ENCODE assay signal across 19 cellular contexts in genomic region chr10:96560489-96560888, GRCh38. TPM values are rescaled to one million over a fixed set of nuclear protein-coding genes. Genes with fewer than 3 reads are reported as not detected.
A peak's percentile ranks its signal among the peaks of the same experiment; 100 is the strongest.
DNase-seq lines count a peak whose midpoint lies in the region; ATAC-seq and TF ChIP-seq lines count a peak whose summit lies in the region.
"Had no signal": no experiment of that assay in that cellular context is flagged by ENCODE, and none has a peak within 500 bp of the region (broad histone marks: within the 10 kb centered on the region; RNA-seq: fewer than 3 reads in every experiment).

No MANE protein-coding gene starts in this region.

- no peaks in the 10 kb centered on the region; the same call in 1 of the 2 replicates for H3K4me1 ChIP-seq in HEK293 (ENCODE audit: control insufficient read depth, insufficient read depth, low read length)
- H3K4me1 ChIP-seq in mesenchymal stem cell (ENCODE audit: control insufficient read depth, insufficient read depth, low read depth, low read length) = no peaks in the 10 kb centered on the region
- H3K4me1 ChIP-seq: BLaER1, Caco-2 had no signal

- H3K4me2 ChIP-seq in mesenchymal stem cell (ENCODE audit: low read length, poor library complexity, severe bottlenecking) = no peak overlapping the region
- H3K4me2 ChIP-seq: BLaER1, GM23338 had no signal

- H3K9me3 ChIP-seq in HEK293 (ENCODE audit: control insufficient read depth, insufficient read depth, low read depth, low read length) (no peaks in the 10 kb centered on the region), mesenchymal stem cell (ENCODE audit: control insufficient read depth, low read length) (no peaks in the 10 kb centered on the region)
- H3K9me3 ChIP-seq: BLaER1, Caco-2 had no signal

- H3K27me3 Mint-ChIP-seq in activated naive CD8-positive, alpha-beta T cell = no peaks in the 10 kb centered on the region
- no peaks in the 10 kb centered on the region for H3K27me3 Mint-ChIP-seq in activated naive CD8-positive, alpha-beta T cell treated with anti-CD3 and anti-CD28 coated beads for 36 hours
- H3K27me3 Mint-ChIP-seq: B cell; CD4-positive, CD25-positive, alpha-beta regulatory T cell had no signal

- peak overlapping the region; percentile 37 for H3K9ac ChIP-seq in mesenchymal stem cell (ENCODE audit: low read length)
- H3K9ac ChIP-seq: BLaER1 had no signal

- no peak overlapping the region for H2AFZ ChIP-seq in mesenchymal stem cell (ENCODE audit: low read depth, low read length)
- H2AFZ ChIP-seq: GM23338 had no signal

- H3K4ac ChIP-seq in mesenchymal stem cell (ENCODE audit: low read depth in 1 of 2, low read length in 2 of 2) = no peak overlapping the region

- H4K91ac ChIP-seq in mesenchymal stem cell (ENCODE audit: low read length) = no peak overlapping the region

- H3K27ac Mint-ChIP-seq in activated naive CD8-positive, alpha-beta T cell = peak overlapping the region; percentile 55
- no peak overlapping the region for H3K27ac Mint-ChIP-seq in activated naive CD8-positive, alpha-beta T cell treated with anti-CD3 and anti-CD28 coated beads for 36 hours
- H3K27ac Mint-ChIP-seq: B cell; CD8-positive, alpha-beta T cell; GM23338; H9 had no signal

- no peak overlapping the region for H4K8ac ChIP-seq in mesenchymal stem cell (ENCODE audit: low read length)

- no peaks in the 10 kb centered on the region for H3K9me3 Mint-ChIP-seq in activated naive CD8-positive, alpha-beta T cell (ENCODE audit: low read depth)
- H3K9me3 Mint-ChIP-seq in activated naive CD8-positive, alpha-beta T cell treated with anti-CD3 and anti-CD28 coated beads for 36 hours = no peaks in the 10 kb centered on the region
- H3K9me3 Mint-ChIP-seq: CD4-positive, CD25-positive, alpha-beta regulatory T cell; CD8-positive, alpha-beta T cell; GM23338; H9 had no signal

- H3K27ac ChIP-seq in HEK293 (ENCODE audit: extremely low read depth, low read depth, low read length) (no peak overlapping the region), mesenchymal stem cell (ENCODE audit: low read length, poor library complexity, severe bottlenecking) (no peak overlapping the region)
- H3K27ac ChIP-seq: BLaER1, C4-2B had no signal

- no peak for ATAC-seq in GM21526 (IDR thresholded peaks at IDR 0.05; ENCODE audit: low FRiP score, unreplicated experiment)
- ATAC-seq in HG03097 (IDR thresholded peaks at IDR 0.05; ENCODE audit: low FRiP score, unreplicated experiment) = no peak
- no peak for ATAC-seq in HG03460 (IDR thresholded peaks at IDR 0.05; ENCODE audit: unreplicated experiment)
- ATAC-seq: CD8-positive, alpha-beta T cell; GM23338; HCT116 had no signal

- CTCF ChIA-PET in HEK293 (lab: Yijun Ruan, JAX) = interaction anchor here (0.6 to 1.5 kb wide), 2 partner anchors 50 to 331 kb away, joined by 3 to 5 read pairs; no protein-coding TSS in a partner anchor

- H3K79me1 ChIP-seq in mesenchymal stem cell (replicated peaks; ENCODE audit: low read length, poor library complexity, severe bottlenecking) = peaks cover 15% of the 10 kb centered on the region

- no peak overlapping the region for H3K23ac ChIP-seq in mesenchymal stem cell (ENCODE audit: low read length in 2 of 2)

- no peaks in the 10 kb centered on the region for H3K27me3 ChIP-seq in mesenchymal stem cell (ENCODE audit: control insufficient read depth in 1 of 2, insufficient read depth in 1 of 2, low read length in 2 of 2)
- H3K27me3 ChIP-seq: BLaER1 had no signal

- H3K4me3 ChIP-seq in HEK293 (ENCODE audit: low read depth, low read length) (no peak overlapping the region), mesenchymal stem cell (ENCODE audit: insufficient read depth in 1 of 2, low read depth in 1 of 2, low read length in 2 of 2) (no peak overlapping the region)
- H3K4me3 ChIP-seq: BLaER1, GM23338 had no signal

- no peak for TF ChIP-seq CTCF in HEK293 (tag by site-specific recombination; IDR thresholded peaks at IDR 0.05)

- no peak overlapping the region for H3K18ac ChIP-seq in mesenchymal stem cell (ENCODE audit: low read depth in 1 of 2, low read length in 2 of 2)

- H3K14ac ChIP-seq in mesenchymal stem cell (ENCODE audit: low read length in 2 of 2) = no peak overlapping the region

- H2AK5ac ChIP-seq in mesenchymal stem cell (ENCODE audit: low read length, severe bottlenecking) = no peak overlapping the region

- H2BK120ac ChIP-seq in mesenchymal stem cell (ENCODE audit: low read depth, low read length) = no peak overlapping the region

- H3K36me3 Mint-ChIP-seq in activated naive CD8-positive, alpha-beta T cell = peaks cover 6% of the 10 kb centered on the region
- H3K36me3 Mint-ChIP-seq in activated naive CD8-positive, alpha-beta T cell treated with anti-CD3 and anti-CD28 coated beads for 36 hours = peaks cover 26% of the 10 kb centered on the region

- H2BK15ac ChIP-seq in mesenchymal stem cell (ENCODE audit: low read depth, poor library complexity, severe bottlenecking) = no peak overlapping the region

- peaks cover 7% of the 10 kb centered on the region for H3K4me1 Mint-ChIP-seq in activated naive CD8-positive, alpha-beta T cell (ENCODE audit: low read depth)
- peaks cover 2% of the 10 kb centered on the region for H3K4me1 Mint-ChIP-seq in activated naive CD8-positive, alpha-beta T cell treated with anti-CD3 and anti-CD28 coated beads for 36 hours
- H3K4me1 Mint-ChIP-seq: B cell, GM23338, H9 had no signal

- no peak overlapping the region for H2BK5ac ChIP-seq in mesenchymal stem cell (ENCODE audit: low read depth, low read length, poor library complexity, severe bottlenecking)

- no peak overlapping the region for H2BK12ac ChIP-seq in mesenchymal stem cell (ENCODE audit: low read length in 2 of 2)

- no peak overlapping the region for H3K4me3 Mint-ChIP-seq in activated naive CD8-positive, alpha-beta T cell
- no peak overlapping the region for H3K4me3 Mint-ChIP-seq in activated naive CD8-positive, alpha-beta T cell treated with anti-CD3 and anti-CD28 coated beads for 36 hours
- H3K4me3 Mint-ChIP-seq: B cell; CD4-positive, CD25-positive, alpha-beta regulatory T cell; CD8-positive, alpha-beta T cell; GM23338; H9 had no signal

- POLR2A ChIA-PET in HEK293 (lab: Yijun Ruan, JAX) = no interaction called here

- DNase-seq in activated naive CD8-positive, alpha-beta T cell treated with anti-CD3 and anti-CD28 coated beads for 36 hours = no peak
- no peak for DNase-seq in mesenchymal stem cell
- DNase-seq: 8988T; Caco-2; CD4-positive, CD25-positive, alpha-beta regulatory T cell; CD8-positive, alpha-beta T cell; DMS153; DND-41; H9 had no signal

- WGBS in mesenchymal stem cell = 100% methylated on average over 1 of the region's 2 CpGs

- H3K36me3 ChIP-seq in HEK293 (ENCODE audit: control insufficient read depth in 2 of 2, insufficient read depth in 1 of 2, low read length in 2 of 2) (peaks cover 20 to 57% of the 10 kb centered on the region in 2 experiments), mesenchymal stem cell (ENCODE audit: control insufficient read depth in 1 of 2, insufficient read depth in 2 of 2, low read depth in 1 of 2, low read length in 2 of 2) (peaks cover 6 to 67% of the 10 kb centered on the region in 2 experiments)

TF ChIP-seq in HEK293, 187 proteins besides CTCF, POLR2A, EP300 and RAD21:
- no peak for TF ChIP-seq ZNF558 (tag by site-specific recombination; IDR thresholded peaks at IDR 0.05)
- TF ChIP-seq PRDM1 (tag by site-specific recombination; IDR thresholded peaks at IDR 0.05) = no peak
- no peak for TF ChIP-seq ZFP3 (tag by site-specific recombination; IDR thresholded peaks at IDR 0.05; ENCODE audit: low read depth)
- peak; percentile 90 for TF ChIP-seq ZNF513 (tag by site-specific recombination; IDR thresholded peaks at IDR 0.05)
- TF ChIP-seq TRIM28 (IDR thresholded peaks at IDR 0.05; ENCODE audit: borderline replicate concordance, low read length) = no peak
- TF ChIP-seq ZNF76 (tag by site-specific recombination; IDR thresholded peaks at IDR 0.05; ENCODE audit: borderline replicate concordance, low read depth) = no peak
- no peak for TF ChIP-seq MYNN (tag by site-specific recombination; IDR thresholded peaks at IDR 0.05; ENCODE audit: borderline replicate concordance)
- no peak for TF ChIP-seq ZXDB (tag by site-specific recombination; IDR thresholded peaks at IDR 0.05)

RNA-seq across cellular contexts. Expression of gene TM9SF3, which starts 26.3 kb away (rescaled TPM):
- 10 to 100 TPM; 85.3 to 86.7 TPM for total RNA-seq in activated naive CD8-positive, alpha-beta T cell treated with anti-CD3 and anti-CD28 coated beads for 36 hours
- 67.7 TPM for polyA plus RNA-seq in mesenchymal stem cell (2013, experiment 1 of 2)
- polyA plus RNA-seq in mesenchymal stem cell (2013, experiment 2 of 2) = 72.9 TPM

RNA-seq across cellular contexts. Expression of gene TLL2, which starts 46.8 kb away (rescaled TPM):
- under 1 TPM; 0.12 to 0.19 TPM for total RNA-seq in activated naive CD8-positive, alpha-beta T cell treated with anti-CD3 and anti-CD28 coated beads for 36 hours
- polyA plus RNA-seq in mesenchymal stem cell (2013, experiment 1 of 2) = not detected
- not detected for polyA plus RNA-seq in mesenchymal stem cell (2013, experiment 2 of 2)
- total RNA-seq: CD4-positive, CD25-positive, alpha-beta regulatory T cell; CD8-positive, alpha-beta T cell had no signal
- polyA plus RNA-seq: CD4-positive, CD25-positive, alpha-beta regulatory T cell had no signal
